In the genomic region with DNA sequence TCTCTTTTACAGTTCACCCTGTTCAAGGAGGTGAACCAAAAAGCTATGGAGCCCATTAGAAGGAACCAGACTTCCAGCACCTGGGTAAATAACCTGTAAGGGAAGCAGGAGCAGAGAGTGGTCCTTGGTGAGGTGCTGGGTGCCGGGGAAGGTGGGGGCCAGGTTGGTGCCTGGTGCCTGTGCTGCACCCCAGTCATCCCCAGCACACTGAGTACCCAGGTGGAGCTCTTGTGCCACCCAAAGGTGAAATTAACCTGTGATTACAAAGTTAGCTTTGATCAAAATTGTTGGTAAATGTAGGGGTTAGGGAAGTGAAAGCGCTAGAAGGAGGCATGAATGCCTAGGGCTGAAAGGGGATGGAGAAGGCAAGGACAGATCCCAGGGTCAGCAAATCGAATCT, we compare ENCODE assay signal across 17 cellular contexts. TPM values are rescaled to one million over a fixed set of nuclear protein-coding genes. Genes with fewer than 3 reads are reported as not detected.
A peak's percentile ranks its signal among the peaks of the same experiment; 100 is the strongest.
DNase-seq lines count a peak whose midpoint lies in the region; ATAC-seq, FAIRE-seq and TF ChIP-seq lines count a peak whose summit lies in the region.
"Had no signal": no experiment of that assay in that cellular context is flagged by ENCODE, and none has a peak within 500 bp of the region (broad histone marks: within the 10 kb centered on the region; RNA-seq: fewer than 3 reads in every experiment).

No MANE protein-coding gene starts in this region.

- dilution Hi-C loops in keratinocyte (cut with MboI; ENCODE audit: extremely low pct_ligation_motif_present, low sequenced_read_pairs), result no loop called here

- no peaks in the 10 kb centered on the region for H3K9me3 Mint-ChIP-seq in HFFc6
- H3K9me3 Mint-ChIP-seq in CD4-positive, alpha-beta T cell, result no peaks in the 10 kb centered on the region
- H3K9me3 Mint-ChIP-seq: activated naive CD4-positive, alpha-beta T cell treated with anti-CD3 and anti-CD28 coated beads, Interleukin-2, amount 50 U/mL, for 24 hours; T-helper 1 cell treated with Interleukin-12 subunit alpha and Interleukin-12 subunit beta and Interleukin-4 antibody, amounts not matched to agents 30 μg/mL and 1 μg/mL, for 36 hours; type B pancreatic cell had no signal

- H3K4me1 ChIP-seq in keratinocyte (ENCODE audit: control insufficient read depth, extremely low read depth, insufficient read depth, low read length) (peaks cover 18% of the 10 kb centered on the region), small intestine (ENCODE audit: control insufficient read depth in 2 of 2, insufficient read depth in 1 of 2, low read depth in 1 of 2, low read length in 1 of 2) (peaks cover 0 to 14% of the 10 kb centered on the region in 2 donors), spleen (peaks cover 0 to 7% (median 0%) of the 10 kb centered on the region in 6 donors)

- peak overlapping the region; percentile 89 for H3K4me3 Mint-ChIP-seq in HFFc6
- no peak overlapping the region for H3K4me3 Mint-ChIP-seq in CD4-positive, alpha-beta T cell
- H3K4me3 Mint-ChIP-seq: activated naive CD4-positive, alpha-beta T cell treated with anti-CD3 and anti-CD28 coated beads, Interleukin-2, amount 50 U/mL, for 24 hours; T-helper 1 cell treated with Interleukin-12 subunit alpha and Interleukin-12 subunit beta and Interleukin-4 antibody, amounts not matched to agents 30 μg/mL and 1 μg/mL, for 36 hours; type B pancreatic cell had no signal

- POLR2A ChIA-PET in CD4-positive, alpha-beta T cell (lab: Charles Lee), result no interaction called here

- H3K27me3 Mint-ChIP-seq in HFFc6 (ENCODE audit: insufficient read depth), result peaks cover 5% of the 10 kb centered on the region; the same call in 1 of the 2 replicates
- H3K27me3 Mint-ChIP-seq in CD4-positive, alpha-beta T cell, result no peaks in the 10 kb centered on the region
- H3K27me3 Mint-ChIP-seq: activated naive CD4-positive, alpha-beta T cell treated with anti-CD3 and anti-CD28 coated beads, Interleukin-2, amount 50 U/mL, for 24 hours had no signal

- CTCF ChIA-PET in CD4-positive, alpha-beta T cell (lab: Charles Lee), result no interaction called here

- H3K27ac ChIP-seq in keratinocyte (ENCODE audit: control insufficient read depth, insufficient read depth, low read length), result peak overlapping the region; percentile 63
- H3K27ac ChIP-seq in small intestine (ENCODE audit: low read depth in 1 of 2, low read length in 1 of 2), result peak overlapping the region in 1 of 2 donors; percentile 86
- H3K27ac ChIP-seq in spleen, result no peak overlapping the region
- H3K27ac ChIP-seq in CD4-positive, alpha-beta T cell (ENCODE audit: low read depth, low read length), result no peak overlapping the region

- H3K4me2 ChIP-seq in keratinocyte (ENCODE audit: control insufficient read depth, extremely low read depth, insufficient read depth, low read depth, low read length), result peak overlapping the region; percentile 43

- no peak for TF ChIP-seq POLR2A in spleen (IDR thresholded peaks at IDR 0.05)

- H3K9me3 ChIP-seq in keratinocyte (ENCODE audit: control insufficient read depth, low read depth, low read length) (no peaks in the 10 kb centered on the region), small intestine (ENCODE audit: control insufficient read depth, low read depth) (no peaks in the 10 kb centered on the region), spleen (no peaks in the 10 kb centered on the region)
- no peaks in the 10 kb centered on the region for H3K9me3 ChIP-seq in CD4-positive, alpha-beta T cell (ENCODE audit: control insufficient read depth, low read length)
- H3K9me3 ChIP-seq: ovary had no signal

- H3K9ac ChIP-seq in keratinocyte (ENCODE audit: control insufficient read depth, extremely low read depth, insufficient read depth, low read length), result no peak overlapping the region

- intact Hi-C loops in spleen (cut with DNase I; ENCODE audit: low total_unique reads), result no loop called here
- intact Hi-C loops in CD4-positive, alpha-beta T cell (cut with DNase I, micrococcal nuclease), result no loop called here

- no peak for ATAC-seq in CD4-positive, alpha-beta T cell (ENCODE audit: poor library complexity)
- ATAC-seq in HG03280 (IDR thresholded peaks at IDR 0.05; ENCODE audit: unreplicated experiment), result no peak

- WGBS in small intestine, 3 donors, result 69 to 86% (median 74%) methylated on average over 3 of the region's 3 CpGs
- 83 to 93% (median 88%) methylated on average over 3 of the region's 3 CpGs for WGBS in spleen, 5 donors

- peak overlapping the region; percentile 96 for H3K27ac Mint-ChIP-seq in HFFc6
- no peak overlapping the region for H3K27ac Mint-ChIP-seq in CD4-positive, alpha-beta T cell
- H3K27ac Mint-ChIP-seq: activated naive CD4-positive, alpha-beta T cell treated with anti-CD3 and anti-CD28 coated beads, Interleukin-2, amount 50 U/mL, for 24 hours; T-helper 1 cell treated with Interleukin-12 subunit alpha and Interleukin-12 subunit beta and Interleukin-4 antibody, amounts not matched to agents 30 μg/mL and 1 μg/mL, for 36 hours; type B pancreatic cell had no signal

- no peak overlapping the region for H2AFZ ChIP-seq in keratinocyte (ENCODE audit: control insufficient read depth, low read length)

- in situ Hi-C loops in SK-MEL-5 (cut with HindIII; ENCODE audit: low pct_unique_long_range_greater_than_20kb, low sequenced_read_pairs), result no loop called here

- H4K20me1 ChIP-seq in keratinocyte (ENCODE audit: control insufficient read depth, extremely low read depth, insufficient read depth, low read length), result no peaks in the 10 kb centered on the region

- no peaks in the 10 kb centered on the region for H3K79me2 ChIP-seq in keratinocyte (ENCODE audit: control insufficient read depth, insufficient read depth, low read length)

- no peak for FAIRE-seq in keratinocyte (lab: Jason Lieb, UNC)
- FAIRE-seq in small intestine (lab: Jason Lieb, UNC), result no peak

- DNase-seq in HFFc6, result no peak
- peak; percentile 30 for DNase-seq in SK-MEL-5 (ENCODE audit: low read depth, low spot score)
- no peak for DNase-seq in keratinocyte (ENCODE audit: low read depth, low spot score)
- peak; percentile 58 for DNase-seq in small intestine
- no peak for DNase-seq in spleen
- DNase-seq in GM20000 (ENCODE audit: low spot score), result no peak
- DNase-seq in CD4-positive, alpha-beta T cell, result no peak
- DNase-seq: activated CD4-positive, CD25-positive, alpha-beta regulatory T cell; effector memory CD4-positive, alpha-beta T cell; MM.1S; NCI-H2081 treated with DMSO at 0.1 percent for 48 hours; NCI-H748 treated with DMSO at 0.1 percent for 48 hours had no signal

- H3K4me1 Mint-ChIP-seq in HFFc6 (ENCODE audit: low read depth), result peaks cover 35% of the 10 kb centered on the region
- no peaks in the 10 kb centered on the region for H3K4me1 Mint-ChIP-seq in CD4-positive, alpha-beta T cell (ENCODE audit: low read depth)
- H3K4me1 Mint-ChIP-seq: activated naive CD4-positive, alpha-beta T cell treated with anti-CD3 and anti-CD28 coated beads, Interleukin-2, amount 50 U/mL, for 24 hours had no signal

- H3K27me3 ChIP-seq in keratinocyte (ENCODE audit: control insufficient read depth, extremely low read depth, insufficient read depth, low read length) (no peaks in the 10 kb centered on the region), small intestine (ENCODE audit: control insufficient read depth in 2 of 2, insufficient read depth in 2 of 2, low read length in 2 of 2) (no peaks in the 10 kb centered on the region), spleen (replicated peaks in 1 of 7) (no peaks in the 10 kb centered on the region)
- H3K27me3 ChIP-seq in CD4-positive, alpha-beta T cell (ENCODE audit: control insufficient read depth, insufficient read depth, low read length), result no peaks in the 10 kb centered on the region
- H3K27me3 ChIP-seq: ovary had no signal

- no peak overlapping the region for H3K4me3 ChIP-seq in keratinocyte (ENCODE audit: control insufficient read depth in 2 of 3, extremely low read depth in 1 of 3, insufficient read depth in 2 of 3, low read depth in 1 of 3, low read length in 3 of 3)
- no peak overlapping the region for H3K4me3 ChIP-seq in small intestine (ENCODE audit: low read depth in 1 of 2, low read length in 2 of 2)
- H3K4me3 ChIP-seq in spleen, result no peak overlapping the region

- H3K36me3 Mint-ChIP-seq in HFFc6 (ENCODE audit: low read depth), result no peaks in the 10 kb centered on the region
- H3K36me3 Mint-ChIP-seq in CD4-positive, alpha-beta T cell (ENCODE audit: low read depth), result no peaks in the 10 kb centered on the region
- H3K36me3 Mint-ChIP-seq: activated naive CD4-positive, alpha-beta T cell treated with anti-CD3 and anti-CD28 coated beads, Interleukin-2, amount 50 U/mL, for 24 hours; type B pancreatic cell had no signal

- no peaks in the 10 kb centered on the region for H3K36me3 ChIP-seq in keratinocyte (ENCODE audit: control insufficient read depth in 2 of 2, extremely low read depth in 1 of 2, insufficient read depth in 2 of 2, low read length in 2 of 2)
- no peaks in the 10 kb centered on the region for H3K36me3 ChIP-seq in small intestine (ENCODE audit: control insufficient read depth in 2 of 2, insufficient read depth in 2 of 2, low read length in 2 of 2)
- H3K36me3 ChIP-seq in spleen, result no peaks in the 10 kb centered on the region
- H3K36me3 ChIP-seq: ovary had no signal

- H3K9me1 ChIP-seq in keratinocyte (ENCODE audit: control insufficient read depth, extremely low read depth, insufficient read depth, low read length), result no peaks in the 10 kb centered on the region

- TF ChIP-seq CTCF in HFFc6 (IDR thresholded peaks at IDR 0.05) (no peak), keratinocyte (optimal IDR thresholded peaks at IDR 0.05 in 1 of 3, IDR thresholded peaks at IDR 0.05 in 1 of 3, conservative IDR thresholded peaks at IDR 0.05 in 1 of 3; ENCODE audit: extremely low read depth in 1 of 3, insufficient read depth in 2 of 3, low read length in 3 of 3) (peak; percentile 16 to 58 (median 19)), spleen (IDR thresholded peaks at IDR 0.05 in 8 of 11, conservative IDR thresholded peaks at IDR 0.05 in 3 of 11) (no peak), GM20000 (IDR thresholded peaks at IDR 0.05; ENCODE audit: extremely low read depth, missing control alignments) (no peak)
- no peak for TF ChIP-seq CTCF in CD4-positive, alpha-beta T cell (IDR thresholded peaks at IDR 0.05)

RNA-seq across cellular contexts. Expression of gene CDRT4, which starts 58.6 kb away (rescaled TPM):
- total RNA-seq in HFFc6 (2021; fragmentation: NEBNext Ultra II Directional; extraction: Animal tissue kit (Norgen Biotek cat#: 25700)), result 1 to 10 TPM in 5 of 6 experiments, under 1 TPM in 1; 0.60 to 2.5 (median 1.3) TPM
- 0.77 and 1.6 TPM in 2 replicates for total RNA-seq in SK-MEL-5 (2014; rRNA removed; shearing (Covaris generic))
- polyA plus RNA-seq in SK-MEL-5 (2015; cell fraction: cytosol; rRNA removed), result 2.9 TPM in 1 of 2 replicates, not detected in the other
- 1.7 and 8.6 TPM in 2 replicates for polyA plus RNA-seq in SK-MEL-5 (2015; cell fraction: nucleus; rRNA removed)
- polyA plus RNA-seq in keratinocyte, result 0.79 to 1.2 TPM (median 0.93 TPM) in 3 replicates
- polyA plus RNA-seq in keratinocyte (2011; ENCODE audit: low read depth), result 2.2 TPM
- polyA plus RNA-seq in keratinocyte (2011; cell fraction: cytosol; rRNA removed), result 0.18 TPM in 1 of 2 replicates, not detected in the other
- 5.2 and 11.0 TPM in 2 replicates for polyA plus RNA-seq in keratinocyte (2011; cell fraction: nucleus; rRNA removed)
- polyA plus RNA-seq in keratinocyte (2012; ENCODE audit: low replicate concordance), result 0.31 TPM in 1 of 2 replicates, not detected in the other
- polyA minus RNA-seq in keratinocyte, result 2.7 to 8.2 TPM in 2 of 3 replicates, not detected in the other
- polyA minus RNA-seq in keratinocyte (2011; cell fraction: cytosol; rRNA and poly(A)+ RNA removed), result not detected
- polyA minus RNA-seq in keratinocyte (2011; cell fraction: nucleus; rRNA and poly(A)+ RNA removed), result 2.6 and 5.0 TPM in 2 replicates
- 1 to 10 TPM; 5.1 to 6.3 (median 5.9) TPM for polyA plus RNA-seq in small intestine
- total RNA-seq in spleen, result 10 to 100 TPM in 6 of 7 donors, 1 to 10 TPM in 1; 9.3 to 18.7 (median 14.2) TPM
- 10 to 100 TPM in 1 of 3 donors, 1 to 10 TPM in 2; 4.5 to 14.2 (median 9.3) TPM for polyA plus RNA-seq in spleen
- total RNA-seq in CD4-positive, alpha-beta T cell, result 1 to 10 TPM in 1 of 2 experiments, under 1 TPM in 1; 0.89 to 3.3 TPM

Comparison
In these comparisons a context has a peak if more than half of its experiments do, and no peak if none do; other contexts are left out.
1. DNase-seq: peak in SK-MEL-5 (single experiment) and small intestine (single experiment); none in HFFc6 (single experiment), keratinocyte (single experiment), spleen (single experiment), GM20000 (single experiment) and CD4-positive, alpha-beta T cell (0 of 10).
2. CTCF ChIP-seq: peak in keratinocyte (3 of 3); none in HFFc6 (single experiment), spleen (0 of 11), GM20000 (single experiment) and CD4-positive, alpha-beta T cell (single experiment).